Comparison of ENCODE assay signal across 8 cellular contexts in the genomic region with DNA sequence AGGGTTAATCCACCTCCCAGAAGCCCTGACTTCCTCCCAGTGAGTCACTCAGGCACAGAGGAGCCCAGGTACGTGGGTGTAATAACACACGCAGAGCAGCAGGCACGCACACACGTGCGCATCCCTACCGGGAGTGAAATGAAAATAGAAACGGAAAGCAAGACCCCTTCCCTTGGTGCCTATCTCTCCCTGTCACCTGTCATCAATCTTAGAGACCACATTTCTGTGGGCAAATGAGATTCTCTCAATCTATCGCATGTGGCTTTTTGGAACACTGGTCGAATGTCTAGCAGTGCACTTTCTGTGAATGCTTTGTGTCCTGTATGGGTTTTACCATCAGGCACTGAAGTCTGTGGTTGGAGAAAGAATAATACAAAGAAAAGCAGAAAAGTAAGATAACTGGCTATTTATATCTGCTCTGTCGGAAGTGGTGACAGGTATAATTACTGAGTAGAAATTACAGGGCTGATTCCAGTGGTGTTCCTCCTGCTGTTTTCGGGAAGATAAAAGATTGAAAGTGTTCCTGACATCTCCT.
DNase-seq lines count a peak whose midpoint lies in the region; ATAC-seq and TF ChIP-seq lines count a peak whose summit lies in the region.

No MANE protein-coding gene starts in this region.

- H3K4me1 ChIP-seq in A673 (ENCODE audit: insufficient read depth, low read length, poor library complexity, severe bottlenecking) (no peaks in the 10 kb centered on the region), psoas muscle (no peaks in the 10 kb centered on the region)

- H3K27me3 ChIP-seq in A673 (replicated peaks; ENCODE audit: insufficient read depth, low read depth, low read length, poor library complexity), result peaks cover 64% of the 10 kb centered on the region
- no peaks in the 10 kb centered on the region for H3K27me3 ChIP-seq in psoas muscle (ENCODE audit: insufficient read depth in 3 of 3, low read length in 2 of 3)

- WGBS in psoas muscle, 3 donors, result 31 to 42% (median 39%) methylated on average over 11 of the region's 11 CpGs

- H3K4me3 Mint-ChIP-seq in Calu3 (ENCODE audit: low read depth, unreplicated experiment), result no peak overlapping the region

- intact Hi-C loops in Calu3 (cut with micrococcal nuclease; ENCODE audit: unreplicated experiment), result no loop called here
- intact Hi-C loops in A673 (cut with micrococcal nuclease; ENCODE audit: unreplicated experiment), result no loop called here
- intact Hi-C loops in psoas muscle (cut with DNase I), result no loop called here

- H3K9me3 Mint-ChIP-seq in Calu3 (ENCODE audit: low read depth, unreplicated experiment), result peaks cover 5% of the 10 kb centered on the region

- no peak overlapping the region for H3K27ac ChIP-seq in A673 (ENCODE audit: low read depth, low read length, poor library complexity, severe bottlenecking)
- no peak overlapping the region for H3K27ac ChIP-seq in psoas muscle

- peak overlapping the region; percentile 19 for H3K4me3 ChIP-seq in epithelial cell of proximal tubule (ENCODE audit: low read depth, low read length)
- H3K4me3 ChIP-seq in A673 (ENCODE audit: low read depth, low read length, poor library complexity, severe bottlenecking), result no peak overlapping the region
- H3K4me3 ChIP-seq in psoas muscle, result no peak overlapping the region

- H3K4me1 Mint-ChIP-seq in Calu3 (ENCODE audit: low read depth, unreplicated experiment), result no peaks in the 10 kb centered on the region

- TF ChIP-seq CTCF in Calu3 (IDR thresholded peaks at IDR 0.05; ENCODE audit: unreplicated experiment) (no peak), epithelial cell of proximal tubule (conservative IDR thresholded peaks at IDR 0.05; ENCODE audit: low read depth, low read length) (no peak), A673 (conservative IDR thresholded peaks at IDR 0.05; ENCODE audit: low read depth, low read length) (no peak), psoas muscle (IDR thresholded peaks at IDR 0.05) (no peak)

- no peak overlapping the region for H3K27ac Mint-ChIP-seq in Calu3 (ENCODE audit: unreplicated experiment)

- H3K27me3 Mint-ChIP-seq in Calu3 (ENCODE audit: unreplicated experiment), result no peaks in the 10 kb centered on the region

- H3K9me3 ChIP-seq in A673 (ENCODE audit: low read depth, low read length, poor library complexity, severe bottlenecking) (no peaks in the 10 kb centered on the region), psoas muscle (no peaks in the 10 kb centered on the region)

- no peaks in the 10 kb centered on the region for H3K36me3 ChIP-seq in A673 (ENCODE audit: insufficient read depth, low read length, poor library complexity, severe bottlenecking)
- H3K36me3 ChIP-seq in psoas muscle (ENCODE audit: insufficient read depth in 1 of 2, low read depth in 1 of 2), result no peaks in the 10 kb centered on the region

- CTCF ChIA-PET in Calu3 (lab: Charles Lee), result no interaction called here
- CTCF ChIA-PET in A673 (lab: Charles Lee), result no interaction called here
- CTCF ChIA-PET in HEK293T (lab: Yijun Ruan, JAX), result no interaction called here

- DNase-seq in Calu3, result peak; percentile 12
- DNase-seq in NCI-H226, result peak; percentile 27
- no peak for DNase-seq in epithelial cell of proximal tubule (ENCODE audit: low read depth)
- DNase-seq in A673 (ENCODE audit: low spot score), result no peak
- DNase-seq in hepatic stellate cell (ENCODE audit: low spot score), result no peak
- DNase-seq in HEK293T (ENCODE audit: extremely low spot score), result no peak
- DNase-seq in psoas muscle, result no peak

- no TSS peak for BruUV-seq in Calu3 (replicated peaks; lab: Mats Ljungman, UMichigan)
- no TSS peak for BruUV-seq in A673 (replicated peaks; lab: Mats Ljungman, UMichigan)

- POLR2A ChIA-PET in A673 (lab: Charles Lee; ENCODE audit: low non-redundant PET) (no interaction called here), HEK293T (lab: Yijun Ruan, JAX) (no interaction called here)

- no peaks in the 10 kb centered on the region for H3K36me3 Mint-ChIP-seq in Calu3 (ENCODE audit: insufficient read depth, unreplicated experiment)

- ATAC-seq in GM21723 (IDR thresholded peaks at IDR 0.05; ENCODE audit: unreplicated experiment), result peak; percentile 88
- no peak for ATAC-seq in psoas muscle

TF ChIP-seq in HEK293T, 16 proteins besides CTCF, POLR2A, EP300 and RAD21:
- no peak for TF ChIP-seq NFRKB (IDR thresholded peaks at IDR 0.05)
- no peak for TF ChIP-seq BHLHE40 (IDR thresholded peaks at IDR 0.05; ENCODE audit: borderline replicate concordance)
- no peak for TF ChIP-seq ZNF384 (IDR thresholded peaks at IDR 0.05)
- no peak for TF ChIP-seq L3MBTL2 (conservative IDR thresholded peaks at IDR 0.05)
- no peak for TF ChIP-seq FOXA1 (IDR thresholded peaks at IDR 0.05)
- TF ChIP-seq LEF1 (IDR thresholded peaks at IDR 0.05; ENCODE audit: borderline replicate concordance), result no peak
- TF ChIP-seq FOXK2 (IDR thresholded peaks at IDR 0.05), result no peak
- TF ChIP-seq FOXM1 (IDR thresholded peaks at IDR 0.05; ENCODE audit: borderline replicate concordance), result no peak
- TF ChIP-seq, protein P1, sequence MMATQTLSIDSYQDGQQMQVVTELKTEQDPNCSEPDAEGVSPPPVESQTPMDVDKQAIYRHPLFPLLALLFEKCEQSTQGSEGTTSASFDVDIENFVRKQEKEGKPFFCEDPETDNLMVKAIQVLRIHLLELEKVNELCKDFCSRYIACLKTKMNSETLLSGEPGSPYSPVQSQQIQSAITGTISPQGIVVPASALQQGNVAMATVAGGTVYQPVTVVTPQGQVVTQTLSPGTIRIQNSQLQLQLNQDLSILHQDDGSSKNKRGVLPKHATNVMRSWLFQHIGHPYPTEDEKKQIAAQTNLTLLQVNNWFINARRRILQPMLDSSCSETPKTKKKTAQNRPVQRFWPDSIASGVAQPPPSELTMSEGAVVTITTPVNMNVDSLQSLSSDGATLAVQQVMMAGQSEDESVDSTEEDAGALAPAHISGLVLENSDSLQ (IDR thresholded peaks at IDR 0.05), result no peak
- no peak for TF ChIP-seq HDGF (IDR thresholded peaks at IDR 0.05; ENCODE audit: borderline replicate concordance)
- TF ChIP-seq ELF4 (IDR thresholded peaks at IDR 0.05), result no peak
- TF ChIP-seq SUZ12 (IDR thresholded peaks at IDR 0.05), result no peak
- no peak for TF ChIP-seq SP1 (IDR thresholded peaks at IDR 0.05)
- no peak for TF ChIP-seq TARDBP (IDR thresholded peaks at IDR 0.05)
- TF ChIP-seq CTBP1 (IDR thresholded peaks at IDR 0.05; ENCODE audit: borderline replicate concordance), result no peak
- TF ChIP-seq ARNT (IDR thresholded peaks at IDR 0.05), result no peak
TF ChIP-seq in HEK293T: peak in this region for 0.

Comparison
In these comparisons a context has a peak if more than half of its experiments do, and no peak if none do; other contexts are left out.
1. DNase-seq: peak in Calu3 (single experiment) and NCI-H226 (single experiment); none in epithelial cell of proximal tubule (single experiment), A673 (single experiment), hepatic stellate cell (single experiment), HEK293T (single experiment) and psoas muscle (0 of 2).